ENCODE assay signal across 9 cellular contexts in genomic region chr16:81492965-81493754, GRCh38. TPM values are rescaled to one million over a fixed set of nuclear protein-coding genes. Genes with fewer than 3 reads are reported as not detected.
DNase-seq lines count a peak whose midpoint lies in the region; ATAC-seq, FAIRE-seq and TF ChIP-seq lines count a peak whose summit lies in the region.
"Had no signal": no experiment of that assay in that cellular context is flagged by ENCODE, and none has a peak within 500 bp of the region (broad histone marks: within the 10 kb centered on the region; RNA-seq: fewer than 3 reads in every experiment).

No MANE protein-coding gene starts in this region.

- no peak overlapping the region for H3K4me3 ChIP-seq in CD8-positive, alpha-beta memory T cell (ENCODE audit: low read length)
- H3K4me3 ChIP-seq in adrenal gland = no peak overlapping the region
- H3K4me3 ChIP-seq in kidney (ENCODE audit: low read length in 2 of 2) = no peak overlapping the region
- no peak overlapping the region for H3K4me3 ChIP-seq in CD8-positive, alpha-beta T cell (ENCODE audit: low read depth, low read length)

- no peak overlapping the region for H3K4me3 Mint-ChIP-seq in CD8-positive, alpha-beta memory T cell
- no peak overlapping the region for H3K4me3 Mint-ChIP-seq in CD8-positive, alpha-beta T cell
- no peak overlapping the region for H3K4me3 Mint-ChIP-seq in T-helper 2 cell treated with Interferon-gamma antibody and Interleukin-4, amounts not matched to agents 5 μg/mL and 100 μg/mL, for 36 hours

- no peak for FAIRE-seq in kidney (lab: Jason Lieb, UNC)

- H3K36me3 ChIP-seq in CD8-positive, alpha-beta memory T cell (ENCODE audit: insufficient read depth, low read length) = no peaks in the 10 kb centered on the region
- H3K36me3 ChIP-seq in adrenal gland (replicated peaks in 1 of 2) (no peaks in the 10 kb centered on the region), kidney (ENCODE audit: control insufficient read depth in 1 of 2, insufficient read depth in 2 of 2, low read length in 2 of 2) (no peaks in the 10 kb centered on the region)
- no peaks in the 10 kb centered on the region for H3K36me3 ChIP-seq in CD8-positive, alpha-beta T cell (ENCODE audit: insufficient read depth, low read length)

- no peak for TF ChIP-seq POLR2A in adrenal gland (IDR thresholded peaks at IDR 0.05)

- POLR2A ChIA-PET in CD8-positive, alpha-beta memory T cell (lab: Charles Lee) = no interaction called here
- POLR2A ChIA-PET in CD8-positive, alpha-beta T cell (lab: Charles Lee) = no interaction called here

- H3K9me3 Mint-ChIP-seq in CD8-positive, alpha-beta memory T cell = no peaks in the 10 kb centered on the region
- H3K9me3 Mint-ChIP-seq in CD8-positive, alpha-beta T cell = no peaks in the 10 kb centered on the region
- H3K9me3 Mint-ChIP-seq in T-helper 2 cell treated with Interferon-gamma antibody and Interleukin-4, amounts not matched to agents 5 μg/mL and 100 μg/mL, for 36 hours = no peaks in the 10 kb centered on the region

- H3K27ac ChIP-seq in CD8-positive, alpha-beta memory T cell (ENCODE audit: low read depth, low read length) = no peak overlapping the region
- peak overlapping the region in 4 of 5 donors; percentile 26 to 83 (median 67) for H3K27ac ChIP-seq in adrenal gland
- peak overlapping the region; percentile 95 for H3K27ac ChIP-seq in kidney (ENCODE audit: low read depth in 2 of 2, low read length in 2 of 2)
- no peak overlapping the region for H3K27ac ChIP-seq in CD8-positive, alpha-beta T cell (ENCODE audit: low read depth, low read length)

- TF ChIP-seq CTCF in adrenal gland (IDR thresholded peaks at IDR 0.05) (no peak), kidney (IDR thresholded peaks at IDR 0.05; ENCODE audit: borderline replicate concordance, extremely low read depth, insufficient read depth) (no peak)
- TF ChIP-seq CTCF in CD8-positive, alpha-beta T cell (IDR thresholded peaks at IDR 0.05) = no peak

- no peak for ATAC-seq in GM18873 (IDR thresholded peaks at IDR 0.05; ENCODE audit: low FRiP score, unreplicated experiment)
- no peak for ATAC-seq in CD8-positive, alpha-beta T cell

- peaks cover 30 to 69% (median 39%) of the 10 kb centered on the region in 3 donors for H3K4me1 Mint-ChIP-seq in CD8-positive, alpha-beta memory T cell
- H3K4me1 Mint-ChIP-seq in CD8-positive, alpha-beta T cell (ENCODE audit: low read depth) = peaks cover 44% of the 10 kb centered on the region
- peaks cover 19% of the 10 kb centered on the region for H3K4me1 Mint-ChIP-seq in T-helper 2 cell treated with Interferon-gamma antibody and Interleukin-4, amounts not matched to agents 5 μg/mL and 100 μg/mL, for 36 hours (ENCODE audit: low read depth)

- 78 to 85% (median 82%) methylated on average over 24 to 29 of the region's 29 CpGs for WGBS in adrenal gland, 4 donors

- no peaks in the 10 kb centered on the region for H3K9me3 ChIP-seq in CD8-positive, alpha-beta memory T cell (ENCODE audit: low read length)
- H3K9me3 ChIP-seq in adrenal gland (replicated peaks in 1 of 3) (no peaks in the 10 kb centered on the region), kidney (ENCODE audit: control insufficient read depth in 1 of 2, low read length in 2 of 2) (no peaks in the 10 kb centered on the region)
- no peaks in the 10 kb centered on the region for H3K9me3 ChIP-seq in CD8-positive, alpha-beta T cell (ENCODE audit: low read length)

- DNase-seq in CD8-positive, alpha-beta memory T cell = no peak
- no peak for DNase-seq in adrenal gland
- DNase-seq in kidney = peak; percentile 64
- peak; percentile 45 for DNase-seq in retina
- no peak for DNase-seq in CD8-positive, alpha-beta T cell
- no peak for DNase-seq in T-helper 2 cell treated with Interferon-gamma antibody and Interleukin-4, amounts not matched to agents 5 μg/mL and 100 μg/mL, for 36 hours (ENCODE audit: low spot score)
- no peak for DNase-seq in A172 (ENCODE audit: low spot score)
- DNase-seq: COR-L47 had no signal

- no peaks in the 10 kb centered on the region for H3K27me3 Mint-ChIP-seq in CD8-positive, alpha-beta memory T cell
- H3K27me3 Mint-ChIP-seq in CD8-positive, alpha-beta T cell (ENCODE audit: low read depth) = no peaks in the 10 kb centered on the region
- no peaks in the 10 kb centered on the region for H3K27me3 Mint-ChIP-seq in T-helper 2 cell treated with Interferon-gamma antibody and Interleukin-4, amounts not matched to agents 5 μg/mL and 100 μg/mL, for 36 hours (ENCODE audit: low read depth)

- CTCF ChIA-PET in CD8-positive, alpha-beta memory T cell (lab: Charles Lee) = interaction anchor here (1.1 kb wide), 1 partner anchor 44 kb away, joined by 3 read pairs; no protein-coding TSS in a partner anchor
- CTCF ChIA-PET in CD8-positive, alpha-beta T cell (lab: Charles Lee) = interaction anchor here (1.4 kb wide), 1 partner anchor 64 kb away, joined by 3 read pairs; no protein-coding TSS in a partner anchor

- peak overlapping the region in 5 of 8 donors; percentile 3 to 76 (median 15) for H3K27ac Mint-ChIP-seq in CD8-positive, alpha-beta memory T cell
- H3K27ac Mint-ChIP-seq in CD8-positive, alpha-beta T cell = no peak overlapping the region
- H3K27ac Mint-ChIP-seq in T-helper 2 cell treated with Interferon-gamma antibody and Interleukin-4, amounts not matched to agents 5 μg/mL and 100 μg/mL, for 36 hours = no peak overlapping the region

- H3K4me1 ChIP-seq in CD8-positive, alpha-beta memory T cell (ENCODE audit: insufficient read depth, low read length) = peaks cover 16% of the 10 kb centered on the region
- peaks cover 28 to 77% of the 10 kb centered on the region in 2 donors for H3K4me1 ChIP-seq in adrenal gland (replicated peaks in 1 of 2)
- peaks cover 74 to 78% of the 10 kb centered on the region in 2 donors for H3K4me1 ChIP-seq in kidney (ENCODE audit: control insufficient read depth in 1 of 2, insufficient read depth in 1 of 2, low read depth in 1 of 2, low read length in 2 of 2)
- peaks cover 3% of the 10 kb centered on the region for H3K4me1 ChIP-seq in CD8-positive, alpha-beta T cell (ENCODE audit: insufficient read depth, low read length)

- H3K36me3 Mint-ChIP-seq in CD8-positive, alpha-beta memory T cell = peaks cover 0 to 15% (median 4%) of the 10 kb centered on the region in 3 donors
- peaks cover 15% of the 10 kb centered on the region for H3K36me3 Mint-ChIP-seq in CD8-positive, alpha-beta T cell
- H3K36me3 Mint-ChIP-seq in T-helper 2 cell treated with Interferon-gamma antibody and Interleukin-4, amounts not matched to agents 5 μg/mL and 100 μg/mL, for 36 hours (ENCODE audit: low read depth) = no peaks in the 10 kb centered on the region

- H3K27me3 ChIP-seq in CD8-positive, alpha-beta memory T cell (ENCODE audit: insufficient read depth, low read length, poor library complexity, severe bottlenecking) = no peaks in the 10 kb centered on the region
- no peaks in the 10 kb centered on the region for H3K27me3 ChIP-seq in adrenal gland
- H3K27me3 ChIP-seq in CD8-positive, alpha-beta T cell (ENCODE audit: insufficient read depth, low read length) = no peaks in the 10 kb centered on the region

- peak overlapping the region in 1 of 2 donors; percentile 5 for H3K9ac ChIP-seq in kidney (ENCODE audit: low read length in 2 of 2)

- intact Hi-C loops in adrenal gland (cut with DNase I) (no loop called here), kidney (cut with DNase I) (no loop called here)
- intact Hi-C loops in CD8-positive, alpha-beta T cell (cut with DNase I, micrococcal nuclease) = no loop called here

RNA-seq across cellular contexts. Expression of gene CMIP, which starts 48.6 kb away (rescaled TPM):
- 10 to 100 TPM; 23.6 to 24.4 TPM for total RNA-seq in CD8-positive, alpha-beta memory T cell
- polyA plus RNA-seq in CD8-positive, alpha-beta memory T cell = 1.0 TPM
- total RNA-seq in adrenal gland (10 to 100 TPM; 34.3 to 87.9 (median 54.9) TPM), kidney (65.7 TPM)
- polyA plus RNA-seq in adrenal gland (10 to 100 TPM; 10.9 to 49.0 (median 17.4) TPM), kidney (ENCODE audit: insufficient read depth, low read depth, low replicate concordance) (16.6 TPM)
- total RNA-seq in CD8-positive, alpha-beta T cell = 10 to 100 TPM; 40.9 to 42.1 TPM
- 5.9 and 8.0 TPM in 2 replicates for total RNA-seq in A172 (2014; rRNA removed; shearing (Covaris generic))

Comparison
In these comparisons a context has a peak if more than half of its experiments do, and no peak if none do; other contexts are left out.
1. DNase-seq: peak in kidney (single experiment) and retina (single experiment); none in CD8-positive, alpha-beta memory T cell (0 of 5), adrenal gland (0 of 7), CD8-positive, alpha-beta T cell (0 of 7), T-helper 2 cell treated with Interferon-gamma antibody and Interleukin-4, amounts not matched to agents 5 μg/mL and 100 μg/mL, for 36 hours (single experiment) and A172 (single experiment).
2. H3K27ac ChIP-seq: peak in adrenal gland (4 of 5) and kidney (2 of 2); none in CD8-positive, alpha-beta memory T cell (single experiment) and CD8-positive, alpha-beta T cell (single experiment).
3. H3K27ac Mint-ChIP-seq: peak in CD8-positive, alpha-beta memory T cell (5 of 8); none in CD8-positive, alpha-beta T cell (single experiment) and T-helper 2 cell treated with Interferon-gamma antibody and Interleukin-4, amounts not matched to agents 5 μg/mL and 100 μg/mL, for 36 hours (single experiment).